Comparison of ENCODE assay signal across 14 cellular contexts in the genomic region with DNA sequence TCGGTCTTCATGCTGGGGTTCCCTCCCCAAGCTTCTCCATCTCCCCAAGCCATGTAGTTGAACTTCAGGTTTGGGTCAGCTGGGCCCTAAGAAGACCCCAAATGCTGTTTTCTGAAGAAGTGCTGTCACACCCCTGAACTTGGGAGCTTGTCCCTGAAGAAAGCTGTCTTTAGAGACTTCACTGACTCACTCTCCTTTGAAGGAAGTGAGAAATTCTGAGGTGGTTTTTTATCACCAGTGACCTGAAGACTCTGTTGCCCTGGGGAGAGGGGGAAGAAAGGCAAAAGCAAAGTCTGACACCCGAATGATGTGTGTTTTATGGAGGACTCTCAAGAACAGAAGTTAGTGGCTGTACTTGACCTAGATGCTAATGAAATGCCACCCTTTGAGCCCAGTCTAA.
DNase-seq lines count a peak whose midpoint lies in the region; ATAC-seq and TF ChIP-seq lines count a peak whose summit lies in the region.
"Had no signal": no experiment of that assay in that cellular context is flagged by ENCODE, and none has a peak within 500 bp of the region (broad histone marks: within the 10 kb centered on the region; RNA-seq: fewer than 3 reads in every experiment).

No MANE protein-coding gene starts in this region.

- no peaks in the 10 kb centered on the region for H3K9me3 ChIP-seq in CD4-positive, alpha-beta T cell (ENCODE audit: control insufficient read depth, low read length)

- POLR2A ChIA-PET in CD4-positive, alpha-beta T cell (lab: Charles Lee), result no interaction called here

- H3K27ac ChIP-seq in CD4-positive, alpha-beta T cell (ENCODE audit: low read depth, low read length), result no peak overlapping the region
- H3K27ac ChIP-seq: skin epidermis had no signal

- peaks cover 12% of the 10 kb centered on the region for H3K27me3 Mint-ChIP-seq in CD4-positive, alpha-beta T cell

- peak; percentile 48 for ATAC-seq in GM18909 (IDR thresholded peaks at IDR 0.05; ENCODE audit: poor library complexity, unreplicated experiment)
- peak; percentile 40 for ATAC-seq in HG03439 (IDR thresholded peaks at IDR 0.05; ENCODE audit: unreplicated experiment)
- peak; percentile 71 for ATAC-seq in stimulated activated effector memory CD8-positive, alpha-beta T cell treated with anti-CD3 and anti-CD28 coated beads, Interleukin-12 subunit alpha, Interleukin-12 subunit beta, amount 100 ng/mL, for 72 hours
- ATAC-seq in CD4-positive, alpha-beta T cell (ENCODE audit: poor library complexity), result no peak
- ATAC-seq: activated CD4-positive, alpha-beta T cell treated with anti-CD3 and anti-CD28 coated beads for 36 hours; activated T-helper 17 cell treated with anti-CD3 and anti-CD28 coated beads, Interleukin-2, amount 50 U/mL, for 72 hours had no signal

- intact Hi-C loops in CD4-positive, alpha-beta T cell (cut with DNase I, micrococcal nuclease), result no loop called here

- H3K27me3 ChIP-seq in CD4-positive, alpha-beta T cell (ENCODE audit: control insufficient read depth, insufficient read depth, low read length), result no peaks in the 10 kb centered on the region

- no peaks in the 10 kb centered on the region for H3K36me3 Mint-ChIP-seq in stimulated activated effector memory CD8-positive, alpha-beta T cell treated with anti-CD3 and anti-CD28 coated beads, Interleukin-12 subunit alpha, Interleukin-12 subunit beta, amount 100 ng/mL, for 72 hours
- no peaks in the 10 kb centered on the region for H3K36me3 Mint-ChIP-seq in CD4-positive, alpha-beta T cell (ENCODE audit: low read depth)

- H3K9me3 Mint-ChIP-seq in stimulated activated effector memory CD8-positive, alpha-beta T cell treated with anti-CD3 and anti-CD28 coated beads, Interleukin-12 subunit alpha, Interleukin-12 subunit beta, amount 100 ng/mL, for 72 hours, result no peaks in the 10 kb centered on the region
- no peaks in the 10 kb centered on the region for H3K9me3 Mint-ChIP-seq in CD4-positive, alpha-beta T cell
- H3K9me3 Mint-ChIP-seq: activated T-helper 17 cell treated with anti-CD3 and anti-CD28 coated beads, Interleukin-2, amount 50 U/mL, for 72 hours had no signal

- no peak overlapping the region for H3K27ac Mint-ChIP-seq in stimulated activated effector memory CD8-positive, alpha-beta T cell treated with anti-CD3 and anti-CD28 coated beads, Interleukin-12 subunit alpha, Interleukin-12 subunit beta, amount 100 ng/mL, for 72 hours
- H3K27ac Mint-ChIP-seq in CD4-positive, alpha-beta T cell, result no peak overlapping the region
- H3K27ac Mint-ChIP-seq: activated CD4-positive, alpha-beta T cell treated with anti-CD3 and anti-CD28 coated beads for 36 hours; activated T-helper 17 cell treated with anti-CD3 and anti-CD28 coated beads, Interleukin-2, amount 50 U/mL, for 72 hours had no signal

- H3K4me1 Mint-ChIP-seq in stimulated activated effector memory CD8-positive, alpha-beta T cell treated with anti-CD3 and anti-CD28 coated beads, Interleukin-12 subunit alpha, Interleukin-12 subunit beta, amount 100 ng/mL, for 72 hours, result peaks cover 36% of the 10 kb centered on the region
- no peaks in the 10 kb centered on the region for H3K4me1 Mint-ChIP-seq in CD4-positive, alpha-beta T cell (ENCODE audit: low read depth)

- no peak overlapping the region for H3K4me3 Mint-ChIP-seq in stimulated activated effector memory CD8-positive, alpha-beta T cell treated with anti-CD3 and anti-CD28 coated beads, Interleukin-12 subunit alpha, Interleukin-12 subunit beta, amount 100 ng/mL, for 72 hours
- H3K4me3 Mint-ChIP-seq in CD4-positive, alpha-beta T cell, result no peak overlapping the region
- H3K4me3 Mint-ChIP-seq: activated CD4-positive, alpha-beta T cell treated with anti-CD3 and anti-CD28 coated beads for 36 hours; activated T-helper 17 cell treated with anti-CD3 and anti-CD28 coated beads, Interleukin-2, amount 50 U/mL, for 72 hours had no signal

- TF ChIP-seq CTCF in CD4-positive, alpha-beta T cell (IDR thresholded peaks at IDR 0.05), result no peak

- peak; percentile 27 for DNase-seq in SIG-M5 (lab: John Stamatoyannopoulos, UW)
- peak in 1 of 2 donors; percentile 44 for DNase-seq in stimulated activated effector memory CD8-positive, alpha-beta T cell treated with anti-CD3 and anti-CD28 coated beads, Interleukin-12 subunit alpha, Interleukin-12 subunit beta, amount 100 ng/mL, for 72 hours (ENCODE audit: low spot score in 2 of 2)
- DNase-seq in NAMALWA (ENCODE audit: low spot score), result no peak
- no peak for DNase-seq in CD4-positive, alpha-beta T cell
- DNase-seq in GM03348 (ENCODE audit: low spot score), result no peak
- DNase-seq: activated CD4-positive, alpha-beta T cell treated with anti-CD3 and anti-CD28 coated beads for 36 hours; effector CD4-positive, alpha-beta T cell; mesenchymal stem cell; nucleus accumbens; OCI-M1 had no signal

- CTCF ChIA-PET in CD4-positive, alpha-beta T cell (lab: Charles Lee), result no interaction called here
